In the genomic region with DNA sequence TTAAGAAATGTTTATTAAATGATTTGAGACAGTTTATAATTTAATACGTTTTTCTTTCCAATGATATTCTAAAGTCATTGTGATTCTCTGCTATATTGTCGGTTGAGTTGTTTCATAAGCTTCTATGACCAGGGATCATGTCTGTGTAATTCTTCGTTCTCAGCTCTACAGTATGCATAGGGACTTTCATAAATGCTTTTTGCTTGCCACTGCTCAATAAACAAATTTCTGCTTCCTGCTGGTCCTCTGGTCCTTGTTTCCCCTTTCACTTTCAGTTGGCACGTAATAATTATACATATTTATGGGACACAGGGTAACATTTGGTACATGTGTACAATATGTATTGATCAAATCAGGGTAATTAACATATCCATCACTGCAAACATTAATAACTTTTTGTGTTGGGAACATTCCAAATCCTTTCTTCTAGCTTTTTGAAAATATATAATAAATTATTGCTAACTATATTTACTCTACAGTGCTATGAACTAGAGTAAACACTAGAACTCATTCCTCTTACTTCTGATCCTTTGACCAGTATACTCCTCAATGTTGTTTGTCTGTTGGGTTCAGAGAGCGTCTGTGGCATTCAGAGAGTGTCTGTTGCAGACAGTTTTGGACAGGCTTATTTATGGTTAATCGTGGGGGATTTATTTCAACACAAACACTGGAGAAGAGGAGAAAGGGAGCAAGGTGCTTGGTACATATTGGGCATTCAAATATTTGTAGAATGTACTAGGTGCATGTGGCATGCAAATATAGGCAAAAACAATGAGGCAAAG, we compare ENCODE assay signal across 26 cellular contexts.
"Had no signal": no experiment of that assay in that cellular context is flagged by ENCODE, and none has a peak within 500 bp of the region (broad histone marks: within the 10 kb centered on the region; RNA-seq: fewer than 3 reads in every experiment).

No MANE protein-coding gene starts in this region.

- DNase-seq: activated CD4-positive, alpha-beta T cell treated with anti-CD3 and anti-CD28 coated beads for 36 hours; activated CD4-positive, CD25-positive, alpha-beta regulatory T cell; activated CD8-positive, alpha-beta memory T cell treated with anti-CD3 and anti-CD28 coated beads, Interleukin-2, amount 50 U/mL, for 4 hours; activated CD8-positive, alpha-beta T cell treated with anti-CD3 and anti-CD28 coated beads for 36 hours; activated gamma-delta T cell treated with Interleukin-2 at 50 U/mL for 16 hours; activated naive CD4-positive, alpha-beta T cell treated with anti-CD3 and anti-CD28 coated beads, Interleukin-2, amount 10 ng/mL, durations not matched to agents 7 days and 5 days; activated naive CD8-positive, alpha-beta T cell treated with anti-CD3 and anti-CD28 coated beads, Interleukin-2, amount 10 ng/mL, durations not matched to agents 7 days and 5 days; activated T-cell treated with anti-CD3 and anti-CD28 coated beads, Interleukin-2, amount 50 U/mL, for 72 hours; adrenal gland; anterior cingulate cortex; cerebellar nuclear complex; MG63; MV-4-11; NCI-H1105; NCI-H1436 treated with DMSO at 0.1 percent for 48 hours; NCI-H187; NCI-H2081 treated with DMSO at 0.1 percent for 48 hours; NCI-H2171; NCI-H226; NCI-H526; T-cell; T-helper 2 cell; T1000 had no signal

- H3K4me1 ChIP-seq: adrenal gland had no signal

- H3K4me3 ChIP-seq: adrenal gland, MG63, SK-N-MC had no signal

- H3K9me3 Mint-ChIP-seq: activated CD8-positive, alpha-beta T cell treated with anti-CD3 and anti-CD28 coated beads for 36 hours; activated naive CD4-positive, alpha-beta T cell treated with anti-CD3 and anti-CD28 coated beads, Interleukin-2, amount 10 ng/mL, durations not matched to agents 7 days and 5 days; activated naive CD8-positive, alpha-beta T cell treated with anti-CD3 and anti-CD28 coated beads, Interleukin-2, amount 10 ng/mL, durations not matched to agents 7 days and 5 days; activated T-cell treated with anti-CD3 and anti-CD28 coated beads, Interleukin-2, amount 50 U/mL, for 72 hours; activated T-helper 2 cell treated with anti-CD3 and anti-CD28 coated beads, Interferon-gamma antibody, Interleukin-2, Interleukin-4, amounts not matched to agents 10 μg/mL and 5 μg/mL and 100 μg/mL, durations not matched to agents 14 hours and 24 hours and 36 hours; T-cell had no signal

- H3K27ac Mint-ChIP-seq: activated CD4-positive, alpha-beta T cell treated with anti-CD3 and anti-CD28 coated beads for 36 hours; activated CD8-positive, alpha-beta T cell treated with anti-CD3 and anti-CD28 coated beads for 36 hours; activated naive CD4-positive, alpha-beta T cell treated with anti-CD3 and anti-CD28 coated beads, Interleukin-2, amount 10 ng/mL, durations not matched to agents 7 days and 5 days; activated naive CD8-positive, alpha-beta T cell treated with anti-CD3 and anti-CD28 coated beads, Interleukin-2, amount 10 ng/mL, durations not matched to agents 7 days and 5 days; activated T-cell treated with anti-CD3 and anti-CD28 coated beads, Interleukin-2, amount 50 U/mL, for 72 hours; activated T-helper 2 cell treated with anti-CD3 and anti-CD28 coated beads, Interferon-gamma antibody, Interleukin-2, Interleukin-4, amounts not matched to agents 10 μg/mL and 5 μg/mL and 100 μg/mL, durations not matched to agents 14 hours and 24 hours and 36 hours; T-cell had no signal

- ATAC-seq: activated CD4-positive, alpha-beta T cell treated with anti-CD3 and anti-CD28 coated beads for 36 hours; activated CD8-positive, alpha-beta T cell treated with anti-CD3 and anti-CD28 coated beads for 36 hours; activated T-cell treated with anti-CD3 and anti-CD28 coated beads, Interleukin-2, amount 50 U/mL, for 72 hours; T-cell had no signal

- H3K27me3 ChIP-seq: MG63 had no signal

- H3K4me3 Mint-ChIP-seq: activated CD4-positive, alpha-beta T cell treated with anti-CD3 and anti-CD28 coated beads for 36 hours; activated CD8-positive, alpha-beta T cell treated with anti-CD3 and anti-CD28 coated beads for 36 hours; activated naive CD4-positive, alpha-beta T cell treated with anti-CD3 and anti-CD28 coated beads, Interleukin-2, amount 10 ng/mL, durations not matched to agents 7 days and 5 days; activated naive CD8-positive, alpha-beta T cell treated with anti-CD3 and anti-CD28 coated beads, Interleukin-2, amount 10 ng/mL, durations not matched to agents 7 days and 5 days; activated T-cell treated with anti-CD3 and anti-CD28 coated beads, Interleukin-2, amount 50 U/mL, for 72 hours; T-cell had no signal

- H3K27ac ChIP-seq: adrenal gland, SK-N-MC, VCaP had no signal

- H3K36me3 Mint-ChIP-seq: activated naive CD4-positive, alpha-beta T cell treated with anti-CD3 and anti-CD28 coated beads, Interleukin-2, amount 10 ng/mL, durations not matched to agents 7 days and 5 days; activated naive CD8-positive, alpha-beta T cell treated with anti-CD3 and anti-CD28 coated beads, Interleukin-2, amount 10 ng/mL, durations not matched to agents 7 days and 5 days; T-cell had no signal

- H3K9me3 ChIP-seq: adrenal gland, MG63 had no signal

- H3K36me3 ChIP-seq: adrenal gland, MG63 had no signal

- H3K4me1 Mint-ChIP-seq: activated CD4-positive, alpha-beta T cell treated with anti-CD3 and anti-CD28 coated beads for 36 hours; activated naive CD4-positive, alpha-beta T cell treated with anti-CD3 and anti-CD28 coated beads, Interleukin-2, amount 10 ng/mL, durations not matched to agents 7 days and 5 days; activated naive CD8-positive, alpha-beta T cell treated with anti-CD3 and anti-CD28 coated beads, Interleukin-2, amount 10 ng/mL, durations not matched to agents 7 days and 5 days; T-cell had no signal

- H3K27me3 Mint-ChIP-seq: activated CD4-positive, alpha-beta T cell treated with anti-CD3 and anti-CD28 coated beads for 36 hours; activated CD8-positive, alpha-beta T cell treated with anti-CD3 and anti-CD28 coated beads for 36 hours; activated naive CD4-positive, alpha-beta T cell treated with anti-CD3 and anti-CD28 coated beads, Interleukin-2, amount 10 ng/mL, durations not matched to agents 7 days and 5 days; activated naive CD8-positive, alpha-beta T cell treated with anti-CD3 and anti-CD28 coated beads, Interleukin-2, amount 10 ng/mL, durations not matched to agents 7 days and 5 days had no signal
